In genomic region chr11:15157181-15157580, GRCh38 we compare ENCODE assay signal across 23 cellular contexts. TPM values are rescaled to one million over a fixed set of nuclear protein-coding genes. Genes with fewer than 3 reads are reported as not detected.
DNase-seq lines count a peak whose midpoint lies in the region; ATAC-seq and TF ChIP-seq lines count a peak whose summit lies in the region.
"Had no signal": no experiment of that assay in that cellular context is flagged by ENCODE, and none has a peak within 500 bp of the region (broad histone marks: within the 10 kb centered on the region; RNA-seq: fewer than 3 reads in every experiment).

No MANE protein-coding gene starts in this region.

- H3K27ac Mint-ChIP-seq in T-helper 2 cell treated with Interferon-gamma antibody and Interleukin-4, amounts not matched to agents 5 μg/mL and 100 μg/mL, for 36 hours = no peak overlapping the region
- H3K27ac Mint-ChIP-seq: activated CD4-positive, alpha-beta T cell treated with anti-CD3 and anti-CD28 coated beads, Interleukin-2, amount 10 ng/mL, durations not matched to agents 7 days and 5 days; CD8-positive, alpha-beta memory T cell; nephron; type B pancreatic cell had no signal

- intact Hi-C loops in left colon (cut with DNase I, micrococcal nuclease) = no loop called here

- DNase-seq in GM04504 (ENCODE audit: low read depth) (peak; percentile 80), amniotic stem cell (lab: John Stamatoyannopoulos, UW) (peak; percentile 30), fibroblast of villous mesenchyme (ENCODE audit: low read depth) (peak; percentile 78), stromal cell of bone marrow (ENCODE audit: low read depth) (peak; percentile 87), left colon (no peak)
- DNase-seq in activated T-cell treated with anti-CD3 and anti-CD28 coated beads, Interleukin-2, amount 50 U/mL, for 48 hours = no peak
- DNase-seq in T-helper 2 cell treated with Interferon-gamma antibody and Interleukin-4, amounts not matched to agents 5 μg/mL and 100 μg/mL, for 36 hours (ENCODE audit: low spot score) = no peak
- DNase-seq: activated CD4-positive, alpha-beta T cell treated with anti-CD3 and anti-CD28 coated beads, Interleukin-2, amount 10 ng/mL, durations not matched to agents 7 days and 5 days; body of pancreas; CD8-positive, alpha-beta memory T cell; effector CD8-positive, alpha-beta T cell; GF-D8; heart right ventricle; left ventricle myocardium superior; NCI-H146; NCI-H69; retina; stimulated activated CD4-positive, alpha-beta T cell treated with anti-CD3 and anti-CD28 coated beads, Interleukin-2, amount 100 ng/mL, for 24 hours; stimulated activated CD8-positive, alpha-beta memory T cell treated with anti-CD3 and anti-CD28 coated beads, Interleukin-4, amount 100 ng/mL, for 48 hours; T-helper 2 cell had no signal

- no peaks in the 10 kb centered on the region for H3K36me3 Mint-ChIP-seq in T-helper 2 cell treated with Interferon-gamma antibody and Interleukin-4, amounts not matched to agents 5 μg/mL and 100 μg/mL, for 36 hours (ENCODE audit: low read depth)
- H3K36me3 Mint-ChIP-seq: CD8-positive, alpha-beta memory T cell; type B pancreatic cell had no signal

- H3K4me1 Mint-ChIP-seq in T-helper 2 cell treated with Interferon-gamma antibody and Interleukin-4, amounts not matched to agents 5 μg/mL and 100 μg/mL, for 36 hours (ENCODE audit: low read depth) = no peaks in the 10 kb centered on the region
- H3K4me1 Mint-ChIP-seq: activated CD4-positive, alpha-beta T cell treated with anti-CD3 and anti-CD28 coated beads, Interleukin-2, amount 10 ng/mL, durations not matched to agents 7 days and 5 days; CD8-positive, alpha-beta memory T cell had no signal

- ATAC-seq in left colon = no peak
- ATAC-seq: body of pancreas, heart right ventricle, left ventricle myocardium superior had no signal

- TF ChIP-seq CTCF in fibroblast of villous mesenchyme (IDR thresholded peaks at IDR 0.05; ENCODE audit: insufficient read depth, low read depth, low read length) = no peak

- H3K9me3 Mint-ChIP-seq in T-helper 2 cell treated with Interferon-gamma antibody and Interleukin-4, amounts not matched to agents 5 μg/mL and 100 μg/mL, for 36 hours = no peaks in the 10 kb centered on the region
- H3K9me3 Mint-ChIP-seq: activated CD4-positive, alpha-beta T cell treated with anti-CD3 and anti-CD28 coated beads, Interleukin-2, amount 10 ng/mL, durations not matched to agents 7 days and 5 days; CD8-positive, alpha-beta memory T cell; nephron; type B pancreatic cell had no signal

- no peak overlapping the region for H3K4me3 ChIP-seq in fibroblast of villous mesenchyme (ENCODE audit: low read depth, low read length)
- H3K4me3 ChIP-seq: body of pancreas, heart right ventricle had no signal

- peaks cover 6% of the 10 kb centered on the region for H3K27me3 Mint-ChIP-seq in T-helper 2 cell treated with Interferon-gamma antibody and Interleukin-4, amounts not matched to agents 5 μg/mL and 100 μg/mL, for 36 hours (ENCODE audit: low read depth)

- no peak overlapping the region for H3K4me3 Mint-ChIP-seq in T-helper 2 cell treated with Interferon-gamma antibody and Interleukin-4, amounts not matched to agents 5 μg/mL and 100 μg/mL, for 36 hours
- H3K4me3 Mint-ChIP-seq: activated CD4-positive, alpha-beta T cell treated with anti-CD3 and anti-CD28 coated beads, Interleukin-2, amount 10 ng/mL, durations not matched to agents 7 days and 5 days; CD8-positive, alpha-beta memory T cell; nephron; type B pancreatic cell had no signal

RNA-seq across cellular contexts. Expression of gene INSC, which starts 42.5 kb away (rescaled TPM):
- total RNA-seq in fibroblast of villous mesenchyme (under 0.01 and 0.32 TPM in 2 replicates), left colon (1 to 10 TPM; 2.2 to 2.6 TPM)
- total RNA-seq: CD8-positive, alpha-beta memory T cell; RPMI7951 had no signal

Comparison
In these comparisons a context has a peak if more than half of its experiments do, and no peak if none do; other contexts are left out.
1. DNase-seq: peak in GM04504 (single experiment), amniotic stem cell (single experiment), fibroblast of villous mesenchyme (single experiment) and stromal cell of bone marrow (single experiment); none in left colon (0 of 2), activated T-cell treated with anti-CD3 and anti-CD28 coated beads, Interleukin-2, amount 50 U/mL, for 48 hours (0 of 2) and T-helper 2 cell treated with Interferon-gamma antibody and Interleukin-4, amounts not matched to agents 5 μg/mL and 100 μg/mL, for 36 hours (single experiment).